27 cellular contexts compared by ENCODE assay signal in the genomic region with DNA sequence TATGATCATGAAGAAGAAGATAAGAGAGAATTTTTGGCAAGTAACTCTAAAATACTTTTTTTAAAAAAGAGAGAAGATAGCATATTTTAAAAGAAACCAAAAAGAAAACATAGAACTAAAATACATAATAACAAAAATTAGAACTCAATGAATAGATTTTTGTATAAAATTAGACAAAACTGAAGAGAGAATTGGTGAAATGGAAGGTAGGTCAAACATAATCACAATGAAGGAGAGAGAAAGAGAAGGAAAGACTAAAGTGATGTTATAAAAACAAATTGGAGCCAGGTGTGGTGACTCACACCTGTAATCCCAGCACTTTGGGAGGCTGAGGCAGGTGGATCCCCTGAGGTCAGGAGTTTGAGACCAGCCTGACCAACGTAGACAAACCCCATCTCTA.
"Had no signal": no experiment of that assay in that cellular context is flagged by ENCODE, and none has a peak within 500 bp of the region (broad histone marks: within the 10 kb centered on the region; RNA-seq: fewer than 3 reads in every experiment).

No MANE protein-coding gene starts in this region.

- H3K9me3 ChIP-seq: testis, thyroid gland, upper lobe of right lung, uterus, vagina had no signal

- DNase-seq: stimulated activated CD4-positive, alpha-beta T cell treated with anti-CD3 and anti-CD28 coated beads, Interleukin-2, amount 100 ng/mL, for 48 hours; stimulated activated CD4-positive, alpha-beta T cell treated with anti-CD3 and anti-CD28 coated beads, Interleukin-4, amount 100 ng/mL, for 1 hour; stimulated activated CD4-positive, alpha-beta T cell treated with anti-CD3 and anti-CD28 coated beads, Interleukin-4, amount 100 ng/mL, for 24 hours; stimulated activated CD4-positive, alpha-beta T cell treated with anti-CD3 and anti-CD28 coated beads, Interleukin-4, amount 100 ng/mL, for 4 hours; stimulated activated CD8-positive, alpha-beta memory T cell treated with anti-CD3 and anti-CD28 coated beads, Interleukin-4, amount 100 ng/mL, for 48 hours; stimulated activated naive B cell treated with anti-CD40 and anti-IgM and Interleukin-4, amounts not matched to agents 10 μg/mL and 1 μg/mL and 100 μg/mL, for 72 hours; stimulated activated naive CD4-positive, alpha-beta T cell; stimulated activated naive CD4-positive, alpha-beta T cell treated with Interleukin-2 at 50 U/mL for 16 hours; stimulated activated naive CD8-positive, alpha-beta T cell treated with anti-CD3 and anti-CD28 coated beads, Interleukin-15, amount 100 ng/mL, for 72 hours; stimulated activated naive CD8-positive, alpha-beta T cell treated with anti-CD3 and anti-CD28 coated beads, Interleukin-15, Interleukin-2, amounts not matched to agents 100 U/mL and 50 U/mL, for 24 hours; stomach; substantia nigra; testis; thyroid gland; tibial artery; transverse colon; trophoblast cell; upper lobe of left lung; upper lobe of right lung; uterus had no signal

- H3K27me3 ChIP-seq: stomach, testis, thyroid gland, tibial artery, tibial nerve, transverse colon, upper lobe of left lung, upper lobe of right lung, uterus, vagina had no signal

- H3K4me1 ChIP-seq: stomach, suprapubic skin, testis, thyroid gland, tibial artery, tibial nerve, transverse colon, upper lobe of left lung, upper lobe of right lung, uterus, vagina had no signal

- FAIRE-seq: urothelium cell line had no signal

- H3K36me3 ChIP-seq: stomach, suprapubic skin, thoracic aorta, thyroid gland, tibial artery, tibial nerve, transverse colon, upper lobe of left lung, upper lobe of right lung, uterus, vagina had no signal

- H3K27ac ChIP-seq: stomach, suprapubic skin, testis, thoracic aorta, thyroid gland, tibial artery, tibial nerve, transverse colon, upper lobe of left lung, upper lobe of right lung, uterus, vagina had no signal

- ATAC-seq: stimulated activated effector memory CD8-positive, alpha-beta T cell treated with anti-CD3 and anti-CD28 coated beads, Interleukin-12 subunit alpha, Interleukin-12 subunit beta, amount 100 ng/mL, for 72 hours; stimulated activated memory B cell treated with anti-CD40 and anti-IgM and Interleukin-4, amounts not matched to agents 10 μg/mL and 1 μg/mL and 100 μg/mL, for 72 hours; stimulated activated naive B cell treated with anti-CD40 and anti-IgM and Interleukin-4, amounts not matched to agents 10 μg/mL and 1 μg/mL and 100 μg/mL, for 72 hours; stimulated activated naive CD8-positive, alpha-beta T cell treated with anti-CD3 and anti-CD28 coated beads, Interleukin-15, amount 100 ng/mL, for 72 hours; stimulated activated naive CD8-positive, alpha-beta T cell treated with anti-CD3 and anti-CD28 coated beads, Interleukin-15, Interleukin-2, amounts not matched to agents 100 U/mL and 50 U/mL, for 24 hours; upper lobe of right lung had no signal

- H3K4me3 ChIP-seq: stomach, suprapubic skin, testis, thoracic aorta, thyroid gland, tibial artery, tibial nerve, transverse colon, upper lobe of left lung, upper lobe of right lung, uterus, vagina had no signal
